In the genomic region with DNA sequence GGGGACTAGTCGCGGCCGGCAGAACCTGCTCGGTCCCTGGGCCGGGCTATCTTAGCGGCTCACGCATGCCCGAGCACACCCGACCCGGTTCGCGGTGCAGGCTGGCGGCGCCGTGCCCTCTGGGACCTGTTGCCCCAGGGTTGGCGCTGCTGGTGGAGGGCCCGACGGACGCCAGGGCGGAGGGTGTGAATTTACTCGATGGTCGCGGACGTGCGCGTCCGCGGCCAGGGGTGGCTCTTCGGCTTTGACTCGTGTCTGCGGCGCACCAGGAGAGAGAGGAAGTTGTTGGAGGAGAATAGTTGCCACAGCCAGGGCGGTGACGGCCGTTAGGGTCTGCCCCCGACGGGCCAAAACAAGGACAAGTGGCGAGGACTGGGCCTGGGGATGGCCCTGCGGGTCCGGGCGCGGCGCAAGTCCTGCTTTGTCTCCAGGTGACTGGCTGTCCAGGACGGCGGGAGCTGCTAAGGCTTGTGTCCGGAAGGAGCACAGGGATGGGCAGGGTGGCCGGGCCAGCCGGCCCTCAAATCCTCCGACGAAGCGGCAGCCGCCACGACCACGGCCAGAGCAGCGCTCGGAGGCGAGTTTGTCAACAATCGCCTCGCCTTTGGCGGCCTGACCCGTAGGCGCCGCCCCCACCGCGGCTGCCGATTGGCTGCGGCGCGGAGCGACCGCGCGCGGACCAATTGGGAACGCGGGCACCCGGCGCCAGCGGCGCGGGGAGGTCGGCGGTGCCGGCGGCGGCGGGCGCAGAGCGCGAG, we compare ENCODE assay signal across 8 cellular contexts. TPM values are rescaled to one million over a fixed set of nuclear protein-coding genes. Genes with fewer than 3 reads are reported as not detected.
DNase-seq lines count a peak whose midpoint lies in the region; ATAC-seq and TF ChIP-seq lines count a peak whose summit lies in the region.

No MANE protein-coding gene starts in this region.

- H3K9me3 Mint-ChIP-seq in activated naive CD4-positive, alpha-beta T cell treated with anti-CD3 and anti-CD28 coated beads, Interleukin-2, amount 50 U/mL, for 72 hours = no peaks in the 10 kb centered on the region
- H3K9me3 Mint-ChIP-seq in glutamatergic neuron (ENCODE audit: unreplicated experiment) = peaks cover 12% of the 10 kb centered on the region

- H3K4me3 ChIP-seq in HAP-1 (peak overlapping the region; percentile 87), MG63 (peak overlapping the region; percentile 72), thyroid gland (replicated peaks in 1 of 3) (peak overlapping the region; percentile 13 to 85 (median 69))

- H3K27me3 Mint-ChIP-seq in glutamatergic neuron (ENCODE audit: unreplicated experiment) = peaks cover 17% of the 10 kb centered on the region

- no peaks in the 10 kb centered on the region for H3K27me3 ChIP-seq in HAP-1 (ENCODE audit: low read depth)
- no peaks in the 10 kb centered on the region for H3K27me3 ChIP-seq in MG63
- H3K27me3 ChIP-seq in thyroid gland = peaks cover 7% of the 10 kb centered on the region

- in situ Hi-C loops in G401 (cut with HindIII; ENCODE audit: low sequenced_read_pairs) (no loop called here), HAP-1 (cut with MboI; ENCODE audit: low sequenced_read_pairs) (loop anchor here (25.0 kb wide), 1 partner anchor 310 kb away; no protein-coding TSS in a partner anchor)

- intact Hi-C loops in thyroid gland (cut with DNase I) = no loop called here

- 0% methylated on average over 2 to 13 of the region's 90 CpGs for WGBS in thyroid gland, 2 donors

- H3K27ac ChIP-seq in thyroid gland = peak overlapping the region; percentile 86 to 93 (median 86)

- TF ChIP-seq CTCF in glutamatergic neuron (IDR thresholded peaks at IDR 0.05; ENCODE audit: partially characterized antibody, unreplicated experiment) (no peak), omental fat pad (IDR thresholded peaks at IDR 0.05) (no peak), thyroid gland (IDR thresholded peaks at IDR 0.05) (no peak)

- H3K4me3 Mint-ChIP-seq in glutamatergic neuron (ENCODE audit: unreplicated experiment) = peak overlapping the region; percentile 92

- TF ChIP-seq POLR2A in thyroid gland (IDR thresholded peaks at IDR 0.05) = peak; percentile 91 to 99

- no peaks in the 10 kb centered on the region for H3K9me3 ChIP-seq in HAP-1
- H3K9me3 ChIP-seq in MG63 = no peaks in the 10 kb centered on the region
- H3K9me3 ChIP-seq in thyroid gland = no peaks in the 10 kb centered on the region

- H3K27ac Mint-ChIP-seq in activated naive CD4-positive, alpha-beta T cell treated with anti-CD3 and anti-CD28 coated beads, Interleukin-2, amount 50 U/mL, for 72 hours = peak overlapping the region; percentile 84 to 92
- peak overlapping the region; percentile 82 for H3K27ac Mint-ChIP-seq in glutamatergic neuron (ENCODE audit: unreplicated experiment)

- H3K36me3 ChIP-seq in HAP-1 (replicated peaks) (peaks cover 33% of the 10 kb centered on the region), MG63 (no peaks in the 10 kb centered on the region; the same call in 1 of the 2 replicates), thyroid gland (peaks cover 15 to 19% of the 10 kb centered on the region in 2 donors)

- peaks cover 7% of the 10 kb centered on the region; the same call in 1 of the 2 replicates for H3K4me1 ChIP-seq in HAP-1
- H3K4me1 ChIP-seq in thyroid gland = peaks cover 51 to 58% of the 10 kb centered on the region in 2 donors

- H3K4me1 Mint-ChIP-seq in glutamatergic neuron (ENCODE audit: low read depth, unreplicated experiment) = peaks cover 12% of the 10 kb centered on the region

- peaks cover 26 to 52% of the 10 kb centered on the region in 2 donors for H3K36me3 Mint-ChIP-seq in activated naive CD4-positive, alpha-beta T cell treated with anti-CD3 and anti-CD28 coated beads, Interleukin-2, amount 50 U/mL, for 72 hours
- H3K36me3 Mint-ChIP-seq in glutamatergic neuron (ENCODE audit: unreplicated experiment) = no peaks in the 10 kb centered on the region

- DNase-seq in G401 (ENCODE audit: low spot score) (peak; percentile 53), HAP-1 (ENCODE audit: low spot score in 2 of 2) (peak; percentile 75 to 88), MG63 (peak; percentile 87), SK-N-DZ (ENCODE audit: low spot score) (peak; percentile 85), glutamatergic neuron (peak; percentile 93), omental fat pad (ENCODE audit: low spot score) (no peak), thyroid gland (peak; percentile 90 to 92)
- DNase-seq in activated naive CD4-positive, alpha-beta T cell treated with anti-CD3 and anti-CD28 coated beads, Interleukin-2, amount 50 U/mL, for 72 hours (ENCODE audit: low spot score in 2 of 2) = peak; percentile 86 to 87

- ATAC-seq in activated naive CD4-positive, alpha-beta T cell treated with anti-CD3 and anti-CD28 coated beads, Interleukin-2, amount 50 U/mL, for 72 hours = peak; percentile 56 to 60
- peak; percentile 57 for ATAC-seq in omental fat pad (ENCODE audit: low FRiP score)

RNA-seq across cellular contexts. Expression of a gene that starts 1.3 kb away (rescaled TPM):
- 2.4 and 9.7 TPM in 2 replicates for total RNA-seq in G401 (2014; rRNA removed; shearing (Covaris generic))
- total RNA-seq in MG63 (2014; rRNA removed; shearing (Covaris generic); ENCODE audit: low replicate concordance) = 1.1 and 1.8 TPM in 2 replicates
- polyA plus RNA-seq in SK-N-DZ (2014; cell fraction: cytosol; rRNA removed) = 18.6 and 19.4 TPM in 2 replicates
- polyA plus RNA-seq in SK-N-DZ (2014; cell fraction: nucleus; rRNA removed) = 14.6 and 27.2 TPM in 2 replicates
- total RNA-seq in activated naive CD4-positive, alpha-beta T cell treated with anti-CD3 and anti-CD28 coated beads, Interleukin-2, amount 50 U/mL, for 72 hours = 10 to 100 TPM; 11.0 to 40.2 TPM
- total RNA-seq in glutamatergic neuron (ENCODE audit: unreplicated experiment) = 20.0 TPM
- 10 to 100 TPM; 16.1 to 20.2 (median 17.9) TPM for total RNA-seq in omental fat pad
- total RNA-seq in thyroid gland = 10 to 100 TPM; 48.4 to 90.6 (median 62.4) TPM
